1 cellular context compared by ENCODE assay signal in genomic region chr1:40507973-40508372, GRCh38.
TF ChIP-seq lines count a peak whose summit lies in the region.

No MANE protein-coding gene starts in this region.

TF ChIP-seq in HepG2, 621 proteins besides CTCF, POLR2A, EP300 and RAD21:
- no peak for TF ChIP-seq ZNF543 (CRISPR knock-in tag; IDR thresholded peaks at IDR 0.05)
- TF ChIP-seq TMF1 (CRISPR knock-in tag; IDR thresholded peaks at IDR 0.05; ENCODE audit: low read depth): 0 out of 2 replicates have a peak, but pooled peaks have one; percentile 4
- 0 out of 2 replicates have a peak, but pooled peaks have one; percentile 0 for TF ChIP-seq ZNF224 (CRISPR knock-in tag; IDR thresholded peaks at IDR 0.05)
